5 cellular contexts compared by ENCODE assay signal in genomic region chr11:116282481-116282880, GRCh38.
"Had no signal": no experiment of that assay in that cellular context is flagged by ENCODE, and none has a peak within 500 bp of the region (broad histone marks: within the 10 kb centered on the region; RNA-seq: fewer than 3 reads in every experiment).

No MANE protein-coding gene starts in this region.

- H3K4me3 ChIP-seq: GM23338, K562 had no signal

- DNase-seq: H9, HCEC 1CT, IMR-90 had no signal
